ENCODE assay signal across 8 cellular contexts in the genomic region with DNA sequence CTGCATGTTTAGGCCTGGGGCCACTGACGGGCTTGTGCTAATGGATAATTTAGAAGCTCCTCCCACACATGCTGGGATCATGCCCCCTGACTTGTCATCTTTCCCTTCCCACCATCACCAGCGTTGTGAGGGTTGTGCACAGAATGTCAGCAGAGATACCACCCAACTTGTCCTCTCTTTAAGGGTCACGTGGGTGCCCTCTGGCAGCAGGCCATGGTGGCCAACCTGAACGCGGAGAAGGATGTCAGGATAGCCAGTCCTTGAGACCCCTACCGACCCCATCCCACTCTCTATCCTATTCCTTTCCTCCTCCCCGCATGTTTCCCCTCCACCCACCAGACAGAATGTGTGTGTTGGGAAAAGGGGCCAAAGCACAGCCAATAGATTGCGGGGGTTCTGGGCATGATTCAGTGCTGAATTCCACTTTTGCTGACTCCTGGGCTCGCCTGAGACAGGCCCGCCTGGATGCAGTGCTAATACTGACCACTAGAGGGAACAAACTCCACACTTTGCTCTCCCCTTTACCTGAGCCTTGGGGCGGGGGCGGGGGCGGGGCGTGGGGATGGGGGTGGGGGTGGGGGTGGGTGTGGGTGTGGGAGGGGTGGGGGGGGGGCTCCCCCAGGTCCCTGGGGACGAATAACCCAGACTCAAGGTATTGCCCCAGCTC. TPM values are rescaled to one million over a fixed set of nuclear protein-coding genes. Genes with fewer than 3 reads are reported as not detected.
A peak's percentile ranks its signal among the peaks of the same experiment; 100 is the strongest.
DNase-seq lines count a peak whose midpoint lies in the region; ATAC-seq and TF ChIP-seq lines count a peak whose summit lies in the region.

Gene GH2, minus strand, starts transcription at position 10 of the 667 bp plus-strand sequence. CDS start 143 bp downstream, outside the sequence.

- peak; percentile 70 to 83 for ATAC-seq in activated CD4-positive, CD25-positive, alpha-beta regulatory T cell treated with anti-CD3 and anti-CD28 coated beads, Interleukin-2, amount 50 U/mL, for 24 hours
- ATAC-seq in lower lobe of right lung (peak; percentile 82 to 84), GM19397 (IDR thresholded peaks at IDR 0.05; ENCODE audit: unreplicated experiment) (no peak)

- H4K20me1 ChIP-seq in Loucy (ENCODE audit: insufficient read depth, low read length, poor library complexity, severe bottlenecking) = no peaks in the 10 kb centered on the region

- H3K79me2 ChIP-seq in Loucy (ENCODE audit: insufficient read depth, low read length) = no peaks in the 10 kb centered on the region

- TF ChIP-seq CTCF in GM06990 (IDR thresholded peaks at IDR 0.05; ENCODE audit: insufficient read depth, low read length, poor library complexity, severe bottlenecking) (peak; percentile 74), Loucy (conservative IDR thresholded peaks at IDR 0.05; ENCODE audit: low read length) (peak; percentile 66), lower lobe of right lung (IDR thresholded peaks at IDR 0.05) (peak; percentile 56)

- no peaks in the 10 kb centered on the region for H3K9me2 ChIP-seq in Loucy (replicated peaks; ENCODE audit: low read depth, low read length)

- H3K4me2 ChIP-seq in Loucy (ENCODE audit: low read depth, low read length, poor library complexity, severe bottlenecking) = no peak within 1 kb of the TSS

- H3K27me3 ChIP-seq in GM06990 (replicated peaks; ENCODE audit: control insufficient read depth, insufficient read depth, low read length) (no peaks in the 10 kb centered on the region), Loucy (ENCODE audit: insufficient read depth, low read length, poor library complexity, severe bottlenecking) (no peaks in the 10 kb centered on the region), lower lobe of right lung (ENCODE audit: low read depth) (no peaks in the 10 kb centered on the region)

- H3F3A ChIP-seq in Loucy (ENCODE audit: low read depth) = no peaks in the 10 kb centered on the region

- H3K4me1 ChIP-seq in Loucy (ENCODE audit: insufficient read depth, low read length, poor library complexity, severe bottlenecking) = no peaks in the 10 kb centered on the region
- no peaks in the 10 kb centered on the region for H3K4me1 ChIP-seq in lower lobe of right lung

- H3K4me3 ChIP-seq in GM06990 (replicated peaks; ENCODE audit: low read depth, low read length) (no peak within 1 kb of the TSS), Loucy (ENCODE audit: low read length, poor library complexity, severe bottlenecking) (no peak within 1 kb of the TSS), lower lobe of right lung (no peak within 1 kb of the TSS)

- no peak within 1 kb of the TSS for H3K9ac ChIP-seq in Loucy (ENCODE audit: low read depth, low read length, poor library complexity, severe bottlenecking)

- H2AFZ ChIP-seq in Loucy (ENCODE audit: low read length) = no peak within 1 kb of the TSS

- no peak within 1 kb of the TSS for H3K27ac ChIP-seq in lower lobe of right lung

- DNase-seq in GM06990 (ENCODE audit: extremely low read depth, insufficient read length) = no peak
- peak; percentile 40 for DNase-seq in cerebellum (ENCODE audit: low spot score)
- DNase-seq in lower lobe of right lung = no peak
- DNase-seq in stimulated activated CD8-positive, alpha-beta memory T cell treated with anti-CD3 and anti-CD28 coated beads, Interleukin-7, amount 100 ng/mL, for 24 hours (ENCODE audit: low read depth) = peak; percentile 37
- no peak for DNase-seq in NCI-H187 (lab: John Stamatoyannopoulos, UW)

- intact Hi-C loops in lower lobe of right lung (cut with DNase I) = no loop called here

- H3K36me3 ChIP-seq in GM06990 (ENCODE audit: control insufficient read depth, insufficient read depth, low read length) (no peaks in the 10 kb centered on the region), Loucy (ENCODE audit: insufficient read depth, low read length) (no peaks in the 10 kb centered on the region), lower lobe of right lung (no peaks in the 10 kb centered on the region)

- H3K9me3 ChIP-seq in Loucy (ENCODE audit: insufficient read depth, low read depth, low read length) (no peaks in the 10 kb centered on the region), lower lobe of right lung (no peaks in the 10 kb centered on the region)

RNA-seq across cellular contexts. Expression of gene GH2, which starts in this region (rescaled TPM):
- total RNA-seq in cerebellum (not detected), lower lobe of right lung (not detected)

Comparison
In these comparisons a context has a peak if more than half of its experiments do, and no peak if none do; other contexts are left out.
1. Peak in DNase-seq in cerebellum; RNA of the gene not detected or under 1 TPM.
2. Peak in ATAC-seq in lower lobe of right lung; RNA of the gene not detected or under 1 TPM.